In genomic region chr1:154765970-154766369, GRCh38 we compare ENCODE assay signal across 9 cellular contexts.
DNase-seq lines count a peak whose midpoint lies in the region; ATAC-seq and TF ChIP-seq lines count a peak whose summit lies in the region.
"Had no signal": no experiment of that assay in that cellular context is flagged by ENCODE, and none has a peak within 500 bp of the region (broad histone marks: within the 10 kb centered on the region; RNA-seq: fewer than 3 reads in every experiment).

No MANE protein-coding gene starts in this region.

- CTCF ChIA-PET in AG04449 (lab: Yijun Ruan, JAX): interaction anchor here (0.7 to 1.4 kb wide), 5 partner anchors 10 to 112 kb away, joined by 3 to 4 read pairs (median 3); no protein-coding TSS in a partner anchor

- peaks cover 15% of the 10 kb centered on the region; the same call in 1 of the 2 replicates for H3K27me3 ChIP-seq in OCI-LY3 (ENCODE audit: low read depth, low read length)
- H3K27me3 ChIP-seq in esophagus muscularis mucosa: no peaks in the 10 kb centered on the region
- H3K27me3 ChIP-seq in upper lobe of right lung: peaks cover 8% of the 10 kb centered on the region

- intact Hi-C loops in esophagus muscularis mucosa (cut with DNase I) (no loop called here), upper lobe of right lung (cut with DNase I) (no loop called here)

- peaks cover 19% of the 10 kb centered on the region for H3K4me1 ChIP-seq in OCI-LY3 (ENCODE audit: low read length)
- H3K4me1 ChIP-seq in esophagus muscularis mucosa: peaks cover 17 to 26% (median 24%) of the 10 kb centered on the region in 4 donors
- no peaks in the 10 kb centered on the region for H3K4me1 ChIP-seq in upper lobe of right lung

- no peak overlapping the region for H3K4me2 ChIP-seq in OCI-LY3 (ENCODE audit: low read length)

- no peaks in the 10 kb centered on the region for H3K79me2 ChIP-seq in OCI-LY3 (ENCODE audit: low read length)

- no peak for DNase-seq in AG04449 (ENCODE audit: low read depth, low spot score)
- no peak for DNase-seq in esophagus muscularis mucosa (ENCODE audit: extremely low spot score)
- peak; percentile 33 for DNase-seq in upper lobe of right lung

- TF ChIP-seq CTCF in AG04449 (IDR thresholded peaks at IDR 0.05; ENCODE audit: insufficient read depth, low read length, missing control alignments): peak; percentile 67
- peak; percentile 33 for TF ChIP-seq CTCF in GM12873 (IDR thresholded peaks at IDR 0.05; ENCODE audit: insufficient read depth, low read depth, low read length, missing control alignments)
- TF ChIP-seq CTCF in OCI-LY3 (IDR thresholded peaks at IDR 0.05; ENCODE audit: low read depth, low read length): peak; percentile 46
- TF ChIP-seq CTCF in esophagus muscularis mucosa (IDR thresholded peaks at IDR 0.05): peak; percentile 11 to 17 (median 16)
- TF ChIP-seq CTCF in upper lobe of right lung (IDR thresholded peaks at IDR 0.05): peak; percentile 29

- TF ChIP-seq EP300 in esophagus muscularis mucosa (IDR thresholded peaks at IDR 0.05): no peak

- no peak overlapping the region for H3K9ac ChIP-seq in OCI-LY3 (ENCODE audit: low read length)

- 75% methylated on average over 3 of the region's 3 CpGs for WGBS in esophagus muscularis mucosa

- POLR2A ChIA-PET in AG04449 (lab: Yijun Ruan, JAX): no interaction called here

- H3K27ac ChIP-seq in OCI-LY3 (ENCODE audit: low read length) (no peak overlapping the region), esophagus muscularis mucosa (replicated peaks in 1 of 4) (no peak overlapping the region), upper lobe of right lung (no peak overlapping the region)
- H3K27ac ChIP-seq: skin epidermis had no signal

- ATAC-seq in upper lobe of right lung (peak; percentile 65), GM18505 (IDR thresholded peaks at IDR 0.05; ENCODE audit: unreplicated experiment) (no peak), GM19467 (IDR thresholded peaks at IDR 0.05; ENCODE audit: unreplicated experiment) (no peak), HG03025 (IDR thresholded peaks at IDR 0.05; ENCODE audit: low FRiP score, unreplicated experiment) (no peak)

- H3K4me3 ChIP-seq in AG04449 (ENCODE audit: low read depth, low read length) (no peak overlapping the region), OCI-LY3 (ENCODE audit: low read length) (no peak overlapping the region), esophagus muscularis mucosa (no peak overlapping the region), upper lobe of right lung (no peak overlapping the region)
- H3K4me3 ChIP-seq: skin epidermis had no signal

- H3K36me3 ChIP-seq in OCI-LY3 (replicated peaks; ENCODE audit: low read depth, low read length) (no peaks in the 10 kb centered on the region), esophagus muscularis mucosa (no peaks in the 10 kb centered on the region), upper lobe of right lung (no peaks in the 10 kb centered on the region)

- no peak for TF ChIP-seq POLR2A in esophagus muscularis mucosa (IDR thresholded peaks at IDR 0.05; ENCODE audit: low read depth)
- TF ChIP-seq POLR2A in GM18505 (IDR thresholded peaks at IDR 0.05; ENCODE audit: borderline replicate concordance, extremely low read depth, insufficient read depth, insufficient read length): no peak

- H3K9me3 ChIP-seq in OCI-LY3 (ENCODE audit: insufficient read depth, low read length) (no peaks in the 10 kb centered on the region), esophagus muscularis mucosa (no peaks in the 10 kb centered on the region), upper lobe of right lung (no peaks in the 10 kb centered on the region)

- H4K20me1 ChIP-seq in OCI-LY3 (ENCODE audit: insufficient read depth, low read length): no peaks in the 10 kb centered on the region

- H2AFZ ChIP-seq in OCI-LY3 (ENCODE audit: low read depth, low read length): no peak overlapping the region

Comparison
In these comparisons a context has a peak if more than half of its experiments do, and no peak if none do; other contexts are left out.
1. CTCF ChIP-seq: peak in every context shown above with its lines; median percentile 67 in AG04449; 46 in OCI-LY3; 33 in GM12873; 29 in upper lobe of right lung; 16 in esophagus muscularis mucosa.